Comparison of ENCODE assay signal across 7 cellular contexts in genomic region chr11:47407746-47408590, GRCh38.
DNase-seq lines count a peak whose midpoint lies in the region; ATAC-seq and TF ChIP-seq lines count a peak whose summit lies in the region.

Gene SLC39A13 (plus strand): TSS chr11:47408590. CDS start chr11:47410095, 1,505 bp downstream.

- peak; percentile 94 to 95 for DNase-seq in NCI-H2081 (lab: John Stamatoyannopoulos, UW)
- peak; percentile 85 for DNase-seq in T-helper 9 cell
- DNase-seq in astrocyte of the cerebellum (ENCODE audit: low read depth): peak; percentile 87
- peak; percentile 98 for DNase-seq in hepatic stellate cell (ENCODE audit: low spot score)
- peak; percentile 94 for DNase-seq in retina

- ATAC-seq in GM18511 (IDR thresholded peaks at IDR 0.05; ENCODE audit: unreplicated experiment) (peak; percentile 88), HG03025 (IDR thresholded peaks at IDR 0.05; ENCODE audit: low FRiP score, unreplicated experiment) (peak; percentile 82)

- TF ChIP-seq CTCF in astrocyte of the cerebellum (IDR thresholded peaks at IDR 0.05; ENCODE audit: low read depth, low read length, missing control alignments): peak; percentile 68

- peak within 1 kb of the TSS; percentile 84 for H3K4me3 ChIP-seq in astrocyte of the cerebellum (ENCODE audit: low read depth, low read length)

- in situ Hi-C loops in astrocyte of the cerebellum (cut with HindIII; ENCODE audit: low sequenced_read_pairs): no loop called here

Comparison
In these comparisons a context has a peak if more than half of its experiments do, and no peak if none do; other contexts are left out.
1. Peak in every context shown above with its lines: DNase-seq, ATAC-seq and H3K4me3 ChIP-seq.